17 cellular contexts compared by ENCODE assay signal in genomic region chr9:126528111-126528510, GRCh38.
DNase-seq lines count a peak whose midpoint lies in the region; ATAC-seq lines count a peak whose summit lies in the region.
"Had no signal": no experiment of that assay in that cellular context is flagged by ENCODE, and none has a peak within 500 bp of the region (broad histone marks: within the 10 kb centered on the region; RNA-seq: fewer than 3 reads in every experiment).

No MANE protein-coding gene starts in this region.

- H3K27ac ChIP-seq in HUES6 (ENCODE audit: low read depth, low read length) (no peak overlapping the region), mesodermal cell (ENCODE audit: low read depth, low read length, severe bottlenecking) (peak overlapping the region; percentile 43)
- H3K27ac ChIP-seq in naive thymus-derived CD4-positive, alpha-beta T cell (ENCODE audit: low read depth, low read length) = no peak overlapping the region
- H3K27ac ChIP-seq: Peyer's patch had no signal

- no peak overlapping the region for H3K4me3 ChIP-seq in HUES6 (ENCODE audit: low read depth, low read length)
- no peak overlapping the region for H3K4me3 ChIP-seq in mesodermal cell (ENCODE audit: extremely low read depth, insufficient read depth, low read length, poor library complexity, severe bottlenecking)
- H3K4me3 ChIP-seq in naive thymus-derived CD4-positive, alpha-beta T cell (ENCODE audit: low read length) = no peak overlapping the region
- H3K4me3 ChIP-seq: Peyer's patch had no signal

- H3K36me3 ChIP-seq in HUES6 (ENCODE audit: control insufficient read depth, insufficient read depth, low read length) = no peaks in the 10 kb centered on the region
- H3K36me3 ChIP-seq in mesodermal cell (ENCODE audit: control insufficient read depth, insufficient read depth, low read length) = no peaks in the 10 kb centered on the region
- no peaks in the 10 kb centered on the region for H3K36me3 ChIP-seq in naive thymus-derived CD4-positive, alpha-beta T cell (ENCODE audit: control insufficient read depth in 2 of 3, insufficient read depth in 3 of 3, low read length in 3 of 3)
- H3K36me3 ChIP-seq: Peyer's patch had no signal

- H3K4me3 Mint-ChIP-seq in dendritic cell treated with granulocyte-macrophage colony-stimulating factor and Interleukin-4, amounts not matched to agents 40 ng/mL and 50 ng/mL, for 4 days = no peak overlapping the region
- no peak overlapping the region for H3K4me3 Mint-ChIP-seq in stimulated activated memory B cell treated with anti-CD40 and anti-IgM and Interleukin-4, amounts not matched to agents 10 μg/mL and 1 μg/mL and 100 μg/mL, for 72 hours
- peak overlapping the region in 1 of 10 donors; percentile 29 for H3K4me3 Mint-ChIP-seq in naive thymus-derived CD4-positive, alpha-beta T cell
- H3K4me3 Mint-ChIP-seq: B cell; CD4-positive, alpha-beta T cell had no signal

- peaks cover 76% of the 10 kb centered on the region for H3K4me1 Mint-ChIP-seq in dendritic cell treated with granulocyte-macrophage colony-stimulating factor and Interleukin-4, amounts not matched to agents 40 ng/mL and 50 ng/mL, for 4 days (ENCODE audit: low read depth)
- H3K4me1 Mint-ChIP-seq in stimulated activated memory B cell treated with anti-CD40 and anti-IgM and Interleukin-4, amounts not matched to agents 10 μg/mL and 1 μg/mL and 100 μg/mL, for 72 hours = peaks cover 37% of the 10 kb centered on the region
- H3K4me1 Mint-ChIP-seq in naive thymus-derived CD4-positive, alpha-beta T cell = peaks cover 10 to 17% (median 10%) of the 10 kb centered on the region in 7 donors

- 75 to 81% methylated on average over 13 of the region's 14 CpGs for WGBS in mesodermal cell (ENCODE audit: insufficient coverage in 2 of 2), 2 experiments

- peaks cover 45% of the 10 kb centered on the region for H3K4me1 ChIP-seq in HUES6 (ENCODE audit: control insufficient read depth, insufficient read depth, low read length)
- H3K4me1 ChIP-seq in mesodermal cell (ENCODE audit: control insufficient read depth, insufficient read depth, low read length, poor library complexity, severe bottlenecking) = peaks cover 43% of the 10 kb centered on the region
- peaks cover 4 to 12% of the 10 kb centered on the region in 2 donors for H3K4me1 ChIP-seq in naive thymus-derived CD4-positive, alpha-beta T cell (ENCODE audit: control insufficient read depth in 2 of 2, insufficient read depth in 2 of 2, low read length in 2 of 2)

- H3K27me3 Mint-ChIP-seq in dendritic cell treated with granulocyte-macrophage colony-stimulating factor and Interleukin-4, amounts not matched to agents 40 ng/mL and 50 ng/mL, for 4 days = peaks cover 6% of the 10 kb centered on the region
- H3K27me3 Mint-ChIP-seq in stimulated activated memory B cell treated with anti-CD40 and anti-IgM and Interleukin-4, amounts not matched to agents 10 μg/mL and 1 μg/mL and 100 μg/mL, for 72 hours = no peaks in the 10 kb centered on the region
- H3K27me3 Mint-ChIP-seq in naive thymus-derived CD4-positive, alpha-beta T cell = peaks cover 4 to 21% (median 9%) of the 10 kb centered on the region in 5 donors

- no peaks in the 10 kb centered on the region for H3K36me3 Mint-ChIP-seq in dendritic cell treated with granulocyte-macrophage colony-stimulating factor and Interleukin-4, amounts not matched to agents 40 ng/mL and 50 ng/mL, for 4 days (ENCODE audit: low read depth)
- H3K36me3 Mint-ChIP-seq in stimulated activated memory B cell treated with anti-CD40 and anti-IgM and Interleukin-4, amounts not matched to agents 10 μg/mL and 1 μg/mL and 100 μg/mL, for 72 hours = no peaks in the 10 kb centered on the region
- H3K36me3 Mint-ChIP-seq in naive thymus-derived CD4-positive, alpha-beta T cell = no peaks in the 10 kb centered on the region

- H3K27me3 ChIP-seq in HUES6 (ENCODE audit: control insufficient read depth, insufficient read depth, low read length) = peaks cover 25% of the 10 kb centered on the region
- H3K27me3 ChIP-seq in naive thymus-derived CD4-positive, alpha-beta T cell (ENCODE audit: control insufficient read depth in 2 of 2, insufficient read depth in 2 of 2, low read length in 2 of 2) = no peaks in the 10 kb centered on the region
- H3K27me3 ChIP-seq: Peyer's patch had no signal

- H3K9me3 Mint-ChIP-seq in dendritic cell treated with granulocyte-macrophage colony-stimulating factor and Interleukin-4, amounts not matched to agents 40 ng/mL and 50 ng/mL, for 4 days = no peaks in the 10 kb centered on the region
- H3K9me3 Mint-ChIP-seq in stimulated activated memory B cell treated with anti-CD40 and anti-IgM and Interleukin-4, amounts not matched to agents 10 μg/mL and 1 μg/mL and 100 μg/mL, for 72 hours = no peaks in the 10 kb centered on the region
- no peaks in the 10 kb centered on the region for H3K9me3 Mint-ChIP-seq in naive thymus-derived CD4-positive, alpha-beta T cell
- H3K9me3 Mint-ChIP-seq: CD4-positive, alpha-beta T cell had no signal

- H3K9ac ChIP-seq in HUES6 (ENCODE audit: low read length) = peak overlapping the region; percentile 7

- CTCF ChIA-PET in naive thymus-derived CD4-positive, alpha-beta T cell (lab: Charles Lee) = no interaction called here

- no peak for DNase-seq in naive thymus-derived CD4-positive, alpha-beta T cell
- no peak for DNase-seq in kidney tubule cell (ENCODE audit: low spot score)
- no peak for DNase-seq in NK-92 treated with Interleukin-12 subunit alpha and Interleukin-12 subunit beta, amount 100 ng/mL, for 24 hours (lab: John Stamatoyannopoulos, UW)
- DNase-seq: Calu3; CD4-positive, alpha-beta T cell; Karpas-422; NCI-H1105 treated with DMSO at 0.1 percent for 48 hours; NCI-H187 treated with DMSO at 0.1 percent for 48 hours; NCI-H446 treated with DMSO at 0.1 percent for 48 hours; NCI-H82; Peyer's patch; SHP77 had no signal

- POLR2A ChIA-PET in naive thymus-derived CD4-positive, alpha-beta T cell (lab: Charles Lee) = no interaction called here

- peak overlapping the region; percentile 80 for H3K27ac Mint-ChIP-seq in dendritic cell treated with granulocyte-macrophage colony-stimulating factor and Interleukin-4, amounts not matched to agents 40 ng/mL and 50 ng/mL, for 4 days
- H3K27ac Mint-ChIP-seq in stimulated activated memory B cell treated with anti-CD40 and anti-IgM and Interleukin-4, amounts not matched to agents 10 μg/mL and 1 μg/mL and 100 μg/mL, for 72 hours = peak overlapping the region; percentile 2
- H3K27ac Mint-ChIP-seq in naive thymus-derived CD4-positive, alpha-beta T cell = no peak overlapping the region
- H3K27ac Mint-ChIP-seq: B cell; CD4-positive, alpha-beta T cell had no signal

- no peak for ATAC-seq in stimulated activated memory B cell treated with anti-CD40 and anti-IgM and Interleukin-4, amounts not matched to agents 10 μg/mL and 1 μg/mL and 100 μg/mL, for 72 hours
- ATAC-seq in naive thymus-derived CD4-positive, alpha-beta T cell = no peak

- H3K9me3 ChIP-seq in HUES6 (ENCODE audit: control insufficient read depth, insufficient read depth, low read depth, low read length) (no peaks in the 10 kb centered on the region), mesodermal cell (ENCODE audit: control insufficient read depth, low read length) (no peaks in the 10 kb centered on the region)
- H3K9me3 ChIP-seq in naive thymus-derived CD4-positive, alpha-beta T cell (ENCODE audit: control insufficient read depth in 2 of 3, low read length in 3 of 3) = no peaks in the 10 kb centered on the region
- H3K9me3 ChIP-seq: Peyer's patch had no signal

- intact Hi-C loops in dendritic cell treated with granulocyte-macrophage colony-stimulating factor and Interleukin-4, amounts not matched to agents 40 ng/mL and 50 ng/mL, for 4 days (cut with micrococcal nuclease) = no loop called here
- intact Hi-C loops in naive thymus-derived CD4-positive, alpha-beta T cell (cut with micrococcal nuclease) = no loop called here

Comparison
In these comparisons a context has a peak if more than half of its experiments do, and no peak if none do; other contexts are left out.
1. H3K27ac Mint-ChIP-seq: peak in dendritic cell treated with granulocyte-macrophage colony-stimulating factor and Interleukin-4, amounts not matched to agents 40 ng/mL and 50 ng/mL, for 4 days (single experiment) and stimulated activated memory B cell treated with anti-CD40 and anti-IgM and Interleukin-4, amounts not matched to agents 10 μg/mL and 1 μg/mL and 100 μg/mL, for 72 hours (single experiment); none in naive thymus-derived CD4-positive, alpha-beta T cell (0 of 9).